13 cellular contexts compared by ENCODE assay signal in the genomic region with DNA sequence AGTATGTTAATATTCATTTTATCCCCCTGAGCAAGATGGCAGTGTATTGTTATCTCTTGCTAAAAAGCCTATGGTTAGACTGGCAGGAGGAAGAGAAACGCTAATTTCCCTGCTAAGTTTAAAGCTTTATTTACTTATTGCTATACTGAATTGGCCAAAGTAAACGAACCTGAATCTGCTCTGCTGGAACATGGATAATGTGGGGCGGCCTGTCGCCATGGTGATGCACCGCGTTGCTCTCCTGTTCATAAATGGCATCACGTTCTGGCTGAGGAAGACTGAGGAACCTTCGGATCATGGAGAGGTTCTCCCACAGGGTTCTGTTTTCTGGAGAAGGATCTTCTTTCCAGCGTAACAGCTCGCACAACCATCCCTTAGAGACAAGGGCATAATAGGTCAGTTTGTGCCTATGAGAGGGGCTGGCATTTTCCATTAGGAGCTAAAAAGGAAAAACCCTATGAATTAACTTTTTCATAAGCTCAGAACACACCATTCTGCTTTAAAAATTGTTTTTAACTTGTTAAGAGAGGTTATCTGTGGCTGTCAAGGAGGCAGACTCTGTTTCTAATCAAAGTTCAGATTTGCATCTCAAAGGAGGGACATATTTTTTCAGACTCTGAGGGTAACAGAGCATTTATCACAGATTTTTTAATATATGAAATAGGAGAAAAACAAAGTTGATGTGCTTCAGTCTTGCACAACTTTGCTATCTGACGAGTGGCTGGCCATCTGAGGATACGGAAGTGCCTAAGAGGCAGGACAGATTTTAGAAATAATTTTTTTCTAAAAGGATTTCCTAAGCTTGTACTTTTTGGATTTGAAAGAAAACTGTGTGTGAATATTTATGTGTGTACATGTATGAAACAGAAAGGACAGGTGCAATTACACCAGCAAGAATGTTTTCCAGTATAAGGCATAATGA.
A peak's percentile ranks its signal among the peaks of the same experiment; 100 is the strongest.
DNase-seq lines count a peak whose midpoint lies in the region; ATAC-seq and TF ChIP-seq lines count a peak whose summit lies in the region.
"Had no signal": no experiment of that assay in that cellular context is flagged by ENCODE, and none has a peak within 500 bp of the region (broad histone marks: within the 10 kb centered on the region; RNA-seq: fewer than 3 reads in every experiment).

No MANE protein-coding gene starts in this region.

- no peak overlapping the region for H3K4me3 ChIP-seq in prostate gland
- no peak overlapping the region for H3K4me3 ChIP-seq in testis
- H3K4me3 ChIP-seq: adrenal gland had no signal

- no peak overlapping the region for H3K4me3 Mint-ChIP-seq in activated CD8-positive, alpha-beta T cell treated with anti-CD3 and anti-CD28 coated beads for 36 hours
- H3K4me3 Mint-ChIP-seq in activated CD8-positive, alpha-beta T cell treated with anti-CD3 and anti-CD28 coated beads, Interleukin-2, amount 10 ng/mL, durations not matched to agents 7 days and 5 days = no peak overlapping the region
- H3K4me3 Mint-ChIP-seq in activated naive CD8-positive, alpha-beta T cell = no peak overlapping the region

- TF ChIP-seq POLR2A in prostate gland (IDR thresholded peaks at IDR 0.05) = no peak
- no peak for TF ChIP-seq POLR2A in testis (IDR thresholded peaks at IDR 0.05)

- H3K27me3 ChIP-seq in prostate gland (replicated peaks; ENCODE audit: insufficient read depth) = no peaks in the 10 kb centered on the region
- no peaks in the 10 kb centered on the region for H3K27me3 ChIP-seq in testis
- H3K27me3 ChIP-seq: adrenal gland had no signal

- intact Hi-C loops in activated CD8-positive, alpha-beta T cell treated with anti-CD3 and anti-CD28 coated beads for 36 hours (cut with micrococcal nuclease) = no loop called here
- intact Hi-C loops in prostate gland (cut with DNase I) (no loop called here), testis (cut with DNase I; ENCODE audit: low total_unique reads) (no loop called here)

- no peak for TF ChIP-seq CTCF in activated CD8-positive, alpha-beta T cell treated with anti-CD3 and anti-CD28 coated beads for 36 hours (IDR thresholded peaks at IDR 0.05)
- TF ChIP-seq CTCF in prostate gland (IDR thresholded peaks at IDR 0.05) (no peak), testis (IDR thresholded peaks at IDR 0.05) (no peak)

- H3K36me3 ChIP-seq in prostate gland (no peaks in the 10 kb centered on the region), testis (ENCODE audit: low read depth, missing control alignments) (no peaks in the 10 kb centered on the region)
- H3K36me3 ChIP-seq: adrenal gland had no signal

- peaks cover 63% of the 10 kb centered on the region for H3K36me3 Mint-ChIP-seq in activated CD8-positive, alpha-beta T cell treated with anti-CD3 and anti-CD28 coated beads for 36 hours (ENCODE audit: low read depth)
- H3K36me3 Mint-ChIP-seq in activated CD8-positive, alpha-beta T cell treated with anti-CD3 and anti-CD28 coated beads, Interleukin-2, amount 10 ng/mL, durations not matched to agents 7 days and 5 days (ENCODE audit: low read depth) = peaks cover 79% of the 10 kb centered on the region
- H3K36me3 Mint-ChIP-seq in activated naive CD8-positive, alpha-beta T cell = peaks cover 19% of the 10 kb centered on the region

- 50% methylated on average over 12 of the region's 12 CpGs for WGBS in prostate gland
- WGBS in testis, 2 donors = 71 to 82% methylated on average over 12 of the region's 12 CpGs

- H3K27ac ChIP-seq in prostate gland (peak overlapping the region; percentile 28 to 45), testis (no peak overlapping the region)

- H3K4me1 ChIP-seq in prostate gland (replicated peaks) (peaks cover 4% of the 10 kb centered on the region), testis (no peaks in the 10 kb centered on the region)

- DNase-seq in activated CD8-positive, alpha-beta T cell treated with anti-CD3 and anti-CD28 coated beads for 36 hours = no peak
- no peak for DNase-seq in activated CD8-positive, alpha-beta T cell treated with anti-CD3 and anti-CD28 coated beads, Interleukin-2, amount 10 ng/mL, durations not matched to agents 7 days and 5 days
- DNase-seq in NCI-H2081 treated with DMSO at 0.1 percent for 48 hours (lab: John Stamatoyannopoulos, UW) (peak; percentile 82), prostate gland (ENCODE audit: low spot score) (peak; percentile 85), testis (no peak), NCI-H524 (lab: John Stamatoyannopoulos, UW) (no peak)
- DNase-seq: activated CD4-positive, CD25-positive, alpha-beta regulatory T cell treated with anti-CD3 and anti-CD28 coated beads, Interleukin-2, amount 50 U/mL, for 72 hours; effector memory CD4-positive, alpha-beta T cell; left ventricle myocardium superior; stimulated activated CD4-positive, alpha-beta T cell treated with anti-CD3 and anti-CD28 coated beads, Interleukin-2, amount 100 ng/mL, for 48 hours had no signal

- H3K9me3 Mint-ChIP-seq in activated CD8-positive, alpha-beta T cell treated with anti-CD3 and anti-CD28 coated beads for 36 hours = no peaks in the 10 kb centered on the region
- H3K9me3 Mint-ChIP-seq in activated CD8-positive, alpha-beta T cell treated with anti-CD3 and anti-CD28 coated beads, Interleukin-2, amount 10 ng/mL, durations not matched to agents 7 days and 5 days (ENCODE audit: insufficient read depth) = no peaks in the 10 kb centered on the region
- no peaks in the 10 kb centered on the region for H3K9me3 Mint-ChIP-seq in activated naive CD8-positive, alpha-beta T cell (ENCODE audit: low read depth)

- no peak for ATAC-seq in activated CD8-positive, alpha-beta T cell treated with anti-CD3 and anti-CD28 coated beads for 36 hours
- ATAC-seq in activated CD8-positive, alpha-beta T cell treated with anti-CD3 and anti-CD28 coated beads, Interleukin-2, amount 10 ng/mL, durations not matched to agents 7 days and 5 days = no peak
- ATAC-seq in GM18520 (IDR thresholded peaks at IDR 0.05; ENCODE audit: unreplicated experiment) = no peak
- ATAC-seq: left ventricle myocardium superior had no signal

- peak overlapping the region; percentile 11 for H3K27ac Mint-ChIP-seq in activated CD8-positive, alpha-beta T cell treated with anti-CD3 and anti-CD28 coated beads for 36 hours
- H3K27ac Mint-ChIP-seq in activated CD8-positive, alpha-beta T cell treated with anti-CD3 and anti-CD28 coated beads, Interleukin-2, amount 10 ng/mL, durations not matched to agents 7 days and 5 days = no peak overlapping the region
- H3K27ac Mint-ChIP-seq in activated naive CD8-positive, alpha-beta T cell = peak overlapping the region; percentile 87

- H3K9me3 ChIP-seq in prostate gland (no peaks in the 10 kb centered on the region), testis (no peaks in the 10 kb centered on the region)

- POLR2A ChIA-PET in activated CD8-positive, alpha-beta T cell treated with anti-CD3 and anti-CD28 coated beads for 36 hours (lab: Charles Lee) = interaction anchor here (1.0 kb wide), 1 partner anchor 11 kb away, joined by 4 read pairs; no protein-coding TSS in a partner anchor
- POLR2A ChIA-PET in activated CD8-positive, alpha-beta T cell treated with anti-CD3 and anti-CD28 coated beads, Interleukin-2, amount 10 ng/mL, durations not matched to agents 7 days and 5 days (lab: Charles Lee) = no interaction called here

- CTCF ChIA-PET in activated CD8-positive, alpha-beta T cell treated with anti-CD3 and anti-CD28 coated beads for 36 hours (lab: Charles Lee) = interaction anchor here (1.3 to 1.5 kb wide), 3 partner anchors 20 to 149 kb away, joined by 3 to 5 read pairs (median 4); no protein-coding TSS in a partner anchor
- CTCF ChIA-PET in activated CD8-positive, alpha-beta T cell treated with anti-CD3 and anti-CD28 coated beads, Interleukin-2, amount 10 ng/mL, durations not matched to agents 7 days and 5 days (lab: Charles Lee) = interaction anchor here (2.3 kb wide), 1 partner anchor 38 kb away, joined by 8 read pairs; no protein-coding TSS in a partner anchor

- no peaks in the 10 kb centered on the region for H3K27me3 Mint-ChIP-seq in activated CD8-positive, alpha-beta T cell treated with anti-CD3 and anti-CD28 coated beads for 36 hours
- no peaks in the 10 kb centered on the region for H3K27me3 Mint-ChIP-seq in activated CD8-positive, alpha-beta T cell treated with anti-CD3 and anti-CD28 coated beads, Interleukin-2, amount 10 ng/mL, durations not matched to agents 7 days and 5 days (ENCODE audit: low read depth)
- H3K27me3 Mint-ChIP-seq in activated naive CD8-positive, alpha-beta T cell = no peaks in the 10 kb centered on the region

- H3K4me1 Mint-ChIP-seq in activated CD8-positive, alpha-beta T cell treated with anti-CD3 and anti-CD28 coated beads for 36 hours (ENCODE audit: low read depth) = peaks cover 57% of the 10 kb centered on the region
- peaks cover 7% of the 10 kb centered on the region for H3K4me1 Mint-ChIP-seq in activated CD8-positive, alpha-beta T cell treated with anti-CD3 and anti-CD28 coated beads, Interleukin-2, amount 10 ng/mL, durations not matched to agents 7 days and 5 days (ENCODE audit: low read depth)
- peaks cover 74% of the 10 kb centered on the region for H3K4me1 Mint-ChIP-seq in activated naive CD8-positive, alpha-beta T cell (ENCODE audit: low read depth)

Comparison
In these comparisons a context has a peak if more than half of its experiments do, and no peak if none do; other contexts are left out.
1. DNase-seq: peak in NCI-H2081 treated with DMSO at 0.1 percent for 48 hours (single experiment) and prostate gland (single experiment); none in activated CD8-positive, alpha-beta T cell treated with anti-CD3 and anti-CD28 coated beads for 36 hours (single experiment), activated CD8-positive, alpha-beta T cell treated with anti-CD3 and anti-CD28 coated beads, Interleukin-2, amount 10 ng/mL, durations not matched to agents 7 days and 5 days (single experiment), testis (single experiment) and NCI-H524 (0 of 2).
2. H3K27ac ChIP-seq: peak in prostate gland (2 of 2); none in testis (0 of 2).